ENCODE assay signal across 22 cellular contexts in the genomic region with DNA sequence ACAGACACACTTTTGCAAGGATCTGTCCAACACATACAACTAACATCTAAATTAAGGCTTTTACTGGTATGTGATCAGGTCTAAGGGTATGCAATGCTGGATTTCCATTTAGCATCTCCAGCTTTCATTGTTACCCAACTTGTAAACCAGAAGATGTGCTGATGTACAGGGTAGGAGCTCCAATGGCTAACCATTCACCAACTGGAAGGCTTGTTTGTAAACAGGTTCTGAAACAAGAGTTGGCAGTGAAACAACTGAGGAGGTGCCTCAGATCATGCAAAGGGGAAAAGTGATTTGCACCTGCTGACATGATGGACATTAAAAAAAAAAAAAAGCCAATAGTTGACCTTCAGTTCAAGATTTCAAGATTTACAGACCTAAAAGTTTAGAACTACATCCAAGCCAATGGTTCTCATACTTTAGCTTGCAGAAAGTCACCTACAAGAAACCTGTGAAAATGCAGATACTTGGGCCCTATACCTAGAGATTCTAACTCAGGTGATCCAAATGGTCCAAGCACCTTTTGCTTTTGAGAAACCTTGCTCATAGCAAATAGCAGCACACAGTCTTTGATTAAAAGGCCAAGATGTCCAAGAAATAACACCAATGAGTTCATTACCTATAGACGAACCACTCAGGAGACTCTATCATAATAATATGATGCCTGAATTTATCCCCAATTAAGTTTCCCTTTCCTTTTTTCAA.
DNase-seq lines count a peak whose midpoint lies in the region; ATAC-seq, FAIRE-seq and TF ChIP-seq lines count a peak whose summit lies in the region.
"Had no signal": no experiment of that assay in that cellular context is flagged by ENCODE, and none has a peak within 500 bp of the region (broad histone marks: within the 10 kb centered on the region; RNA-seq: fewer than 3 reads in every experiment).

No MANE protein-coding gene starts in this region.

- H3K27ac ChIP-seq in HepG2 (ENCODE audit: extremely low read length, insufficient read depth, low read length) (no peak overlapping the region), right lobe of liver (no peak overlapping the region)
- H3K27ac ChIP-seq: A549; BLaER1 treated with 17β-estradiol and CSF1 and Interleukin-3, amounts not matched to agents 10 nM and 100 nM; C4-2B had no signal

- H3K36me3 ChIP-seq in HepG2 (replicated peaks in 1 of 2; ENCODE audit: control insufficient read depth in 1 of 2, insufficient read depth in 2 of 2, low read length in 2 of 2) = peaks cover 5 to 35% of the 10 kb centered on the region in 2 experiments
- peaks cover 0 to 36% (median 11%) of the 10 kb centered on the region in 4 donors for H3K36me3 ChIP-seq in right lobe of liver

- no peaks in the 10 kb centered on the region for H3K79me2 ChIP-seq in HepG2 (ENCODE audit: insufficient read depth, low read length)

- POLR2A ChIA-PET in HepG2 (lab: Yijun Ruan, JAX) = no interaction called here

- H3K27me3 Mint-ChIP-seq in HFFc6 (ENCODE audit: insufficient read depth) (peaks cover 71% of the 10 kb centered on the region), Calu3 (ENCODE audit: unreplicated experiment) (no peaks in the 10 kb centered on the region)
- H3K27me3 Mint-ChIP-seq: B cell; CD4-positive, alpha-beta T cell had no signal

- TF ChIP-seq RAD21 in HepG2 (CRISPR knock-in tag; IDR thresholded peaks at IDR 0.05) = no peak

- FAIRE-seq in HepG2 (lab: Jason Lieb, UNC) (no peak), GM12892 (lab: Jason Lieb, UNC) (no peak)
- FAIRE-seq: A549, GM12878 had no signal

- H3K9me3 Mint-ChIP-seq in HFFc6 (peaks cover 32% of the 10 kb centered on the region), Calu3 (ENCODE audit: low read depth, unreplicated experiment) (no peaks in the 10 kb centered on the region)
- H3K9me3 Mint-ChIP-seq: CD4-positive, alpha-beta T cell; CD8-positive, alpha-beta T cell had no signal

- H3K36me3 Mint-ChIP-seq in HFFc6 (ENCODE audit: low read depth) (peaks cover 89% of the 10 kb centered on the region), Calu3 (ENCODE audit: insufficient read depth, unreplicated experiment) (peaks cover 20% of the 10 kb centered on the region)

- TF ChIP-seq CTCF in HepG2 (CRISPR knock-in tag; IDR thresholded peaks at IDR 0.05) (no peak), right lobe of liver (IDR thresholded peaks at IDR 0.05) (no peak), HFFc6 (IDR thresholded peaks at IDR 0.05) (no peak), Calu3 (IDR thresholded peaks at IDR 0.05; ENCODE audit: unreplicated experiment) (no peak)

- in situ Hi-C loops in HepG2 (cut with HindIII; ENCODE audit: extremely low pct_ligation_motif_present, low pct_unique_long_range_greater_than_20kb) = no loop called here

- intact Hi-C loops in HepG2 (cut with micrococcal nuclease; ENCODE audit: unreplicated experiment) = no loop called here
- intact Hi-C loops in right lobe of liver (cut with DNase I) = loop anchor here in 1 of 2 donors (10.0 kb wide), 1 partner anchor 448 kb away; no protein-coding TSS in a partner anchor
- intact Hi-C loops in Calu3 (cut with micrococcal nuclease; ENCODE audit: unreplicated experiment) = no loop called here

- no peak overlapping the region for H2AFZ ChIP-seq in HepG2 (ENCODE audit: low read length)

- TF ChIP-seq POLR2A in HepG2 (IDR thresholded peaks at IDR 0.05; ENCODE audit: insufficient read depth in 1 of 2, low read depth in 2 of 2, low read length in 2 of 2) = 0 out of 4 replicates have a peak, but pooled peaks of 1 of the 2 experiments have one; percentile 22
- no peak for TF ChIP-seq POLR2A in right lobe of liver (IDR thresholded peaks at IDR 0.05)
- peak; percentile 41; the same call in 1 of the 2 replicates for TF ChIP-seq POLR2A in GM12892 (IDR thresholded peaks at IDR 0.05; ENCODE audit: low read depth, low read length)

- CTCF ChIA-PET in HepG2 (lab: Yijun Ruan, JAX; ENCODE audit: low intra/inter-chr PET ratio, low total read pairs) = no interaction called here
- CTCF ChIA-PET in Calu3 (lab: Charles Lee) = no interaction called here

- BruUV-seq in HepG2 (replicated peaks; lab: Mats Ljungman, UMichigan) = no TSS peak
- BruUV-seq in Calu3 (replicated peaks; lab: Mats Ljungman, UMichigan) = no TSS peak

- H3K9me3 ChIP-seq in HepG2 (ENCODE audit: low read length) = no peaks in the 10 kb centered on the region
- no peaks in the 10 kb centered on the region for H3K9me3 ChIP-seq in right lobe of liver
- H3K9me3 ChIP-seq: A549; BLaER1 treated with 17β-estradiol and CSF1 and Interleukin-3, amounts not matched to agents 10 nM and 100 nM; Caco-2 had no signal

- no peaks in the 10 kb centered on the region for H3K27me3 ChIP-seq in HepG2 (ENCODE audit: control insufficient read depth in 1 of 2, insufficient read depth in 2 of 2, low read length in 2 of 2)
- H3K27me3 ChIP-seq in right lobe of liver = no peaks in the 10 kb centered on the region
- H3K27me3 ChIP-seq: BLaER1 treated with 17β-estradiol and CSF1 and Interleukin-3, amounts not matched to agents 10 nM and 100 nM had no signal

- no peak overlapping the region for H3K4me2 ChIP-seq in HepG2 (ENCODE audit: low read depth, low read length)
- H3K4me2 ChIP-seq: A549; BLaER1 treated with 17β-estradiol and CSF1 and Interleukin-3, amounts not matched to agents 10 nM and 100 nM had no signal

- ATAC-seq in HepG2 = no peak
- no peak for ATAC-seq in right lobe of liver
- ATAC-seq in GM21381 (IDR thresholded peaks at IDR 0.05; ENCODE audit: unreplicated experiment) = no peak
- ATAC-seq: A549; CD8-positive, alpha-beta T cell; GM12878 had no signal

- H3K4me1 Mint-ChIP-seq in HFFc6 (ENCODE audit: low read depth) = peaks cover 96% of the 10 kb centered on the region
- H3K4me1 Mint-ChIP-seq in Calu3 (ENCODE audit: low read depth, unreplicated experiment) = peaks cover 23% of the 10 kb centered on the region

- H4K20me1 ChIP-seq in HepG2 (ENCODE audit: insufficient read depth, low read length) = no peaks in the 10 kb centered on the region
- H4K20me1 ChIP-seq: BLaER1 treated with 17β-estradiol and CSF1 and Interleukin-3, amounts not matched to agents 10 nM and 100 nM had no signal

- peak overlapping the region; percentile 62; the same call in 1 of the 2 replicates for H3K27ac Mint-ChIP-seq in HFFc6
- no peak overlapping the region for H3K27ac Mint-ChIP-seq in Calu3 (ENCODE audit: unreplicated experiment)
- H3K27ac Mint-ChIP-seq: B cell; CD4-positive, alpha-beta T cell; CD8-positive, alpha-beta T cell had no signal

- H3K4me3 ChIP-seq in HepG2 (replicated peaks in 1 of 3; ENCODE audit: insufficient read depth in 1 of 3, low read depth in 2 of 3, low read length in 3 of 3) (no peak overlapping the region), right lobe of liver (no peak overlapping the region)
- H3K4me3 ChIP-seq: A549; BLaER1 treated with 17β-estradiol and CSF1 and Interleukin-3, amounts not matched to agents 10 nM and 100 nM; GM12878 had no signal

- H3K4me3 Mint-ChIP-seq in HFFc6 (no peak overlapping the region), Calu3 (ENCODE audit: low read depth, unreplicated experiment) (no peak overlapping the region)
- H3K4me3 Mint-ChIP-seq: B cell; CD4-positive, alpha-beta T cell; CD8-positive, alpha-beta T cell had no signal

- TF ChIP-seq EP300 in HepG2 (IDR thresholded peaks at IDR 0.05; ENCODE audit: low read depth in 2 of 2, low read length in 2 of 2) (no peak), HepG2 (CRISPR knock-in tag; IDR thresholded peaks at IDR 0.05; ENCODE audit: borderline replicate concordance) (no peak)

- WGBS in HepG2 (ENCODE audit: low lambda C conversion rate) = 97% methylated on average over 1 of the region's 1 CpG
- WGBS in right lobe of liver (ENCODE audit: insufficient coverage, low coverage, low lambda C conversion rate, missing lambda C conversion rate) = 100% methylated on average over 1 of the region's 1 CpG

- no peak for DNase-seq in HepG2 (ENCODE audit: low spot score)
- no peak for DNase-seq in right lobe of liver
- DNase-seq in GM12892 (ENCODE audit: insufficient read length) = no peak
- DNase-seq in HFFc6 = peak; percentile 3
- no peak for DNase-seq in Calu3
- DNase-seq: AML-193; Caco-2; CD4-positive, alpha-beta T cell; CD8-positive, alpha-beta T cell; DMS 273 treated with DMSO at 0.1 percent for 48 hours; DMS153; DMS53; DMS79; DND-41; EL; GDM1 had no signal

- H3K9ac ChIP-seq in HepG2 (ENCODE audit: insufficient read depth, low read depth, low read length) = no peak overlapping the region
- H3K9ac ChIP-seq: BLaER1 treated with 17β-estradiol and CSF1 and Interleukin-3, amounts not matched to agents 10 nM and 100 nM had no signal

- H3K4me1 ChIP-seq in HepG2 (ENCODE audit: insufficient read depth, low read length) (peaks cover 86% of the 10 kb centered on the region), right lobe of liver (peaks cover 0 to 10% (median 2%) of the 10 kb centered on the region in 4 donors)

TF ChIP-seq in HepG2, 621 proteins besides CTCF, POLR2A, EP300 and RAD21 (continues in another document):
- TF ChIP-seq ZNF101 (CRISPR knock-in tag; IDR thresholded peaks at IDR 0.05; ENCODE audit: borderline replicate concordance, low read depth) (no peak), ZNF274 (CRISPR knock-in tag; IDR thresholded peaks at IDR 0.05) (no peak), POGK (CRISPR knock-in tag; conservative IDR thresholded peaks at IDR 0.05) (no peak), FOSL2 (CRISPR knock-in tag; IDR thresholded peaks at IDR 0.05) (no peak), SP5 (CRISPR knock-in tag; IDR thresholded peaks at IDR 0.05; ENCODE audit: borderline replicate concordance, low read depth) (no peak)
